18 cellular contexts compared by ENCODE assay signal in genomic region chr1:91729621-91730348, GRCh38.
DNase-seq lines count a peak whose midpoint lies in the region; ATAC-seq and TF ChIP-seq lines count a peak whose summit lies in the region.
"Had no signal": no experiment of that assay in that cellular context is flagged by ENCODE, and none has a peak within 500 bp of the region (broad histone marks: within the 10 kb centered on the region; RNA-seq: fewer than 3 reads in every experiment).

No MANE protein-coding gene starts in this region.

- POLR2A ChIA-PET in activated CD4-positive, alpha-beta T cell treated with anti-CD3 and anti-CD28 coated beads for 36 hours (lab: Charles Lee) = interaction anchor here (0.6 kb wide), 1 partner anchor 25 kb away, joined by 4 read pairs; no protein-coding TSS in a partner anchor

- peaks cover 35% of the 10 kb centered on the region for H3K36me3 Mint-ChIP-seq in activated CD4-positive, alpha-beta T cell treated with anti-CD3 and anti-CD28 coated beads for 36 hours (ENCODE audit: low read depth)

- intact Hi-C loops in activated CD4-positive, alpha-beta T cell treated with anti-CD3 and anti-CD28 coated beads for 36 hours (cut with DNase I, micrococcal nuclease) = loop anchor here in 1 of 2 experiments (5.0 kb wide), 2 partner anchors 172 to 227 kb away; partner anchors contain the start of gene CDC7
- intact Hi-C loops in esophagus squamous epithelium (cut with DNase I) = no loop called here

- no peak for ATAC-seq in activated CD4-positive, alpha-beta T cell treated with anti-CD3 and anti-CD28 coated beads for 36 hours
- peak; percentile 73 for ATAC-seq in stimulated activated naive CD8-positive, alpha-beta T cell treated with anti-CD3 and anti-CD28 coated beads, Interleukin-15, amount 100 ng/mL, for 72 hours
- ATAC-seq: sciatic nerve had no signal

- H3K9me3 ChIP-seq in esophagus squamous epithelium = no peaks in the 10 kb centered on the region

- H3K27me3 ChIP-seq in esophagus squamous epithelium = no peaks in the 10 kb centered on the region
- H3K27me3 ChIP-seq: cardiac muscle cell had no signal

- no peaks in the 10 kb centered on the region for H3K9me3 Mint-ChIP-seq in activated CD4-positive, alpha-beta T cell treated with anti-CD3 and anti-CD28 coated beads for 36 hours (ENCODE audit: low read depth)
- H3K9me3 Mint-ChIP-seq in stimulated activated naive CD8-positive, alpha-beta T cell treated with anti-CD3 and anti-CD28 coated beads, Interleukin-15, amount 100 ng/mL, for 72 hours = no peaks in the 10 kb centered on the region
- H3K9me3 Mint-ChIP-seq: nephron progenitor cell had no signal

- H3K4me3 Mint-ChIP-seq in activated CD4-positive, alpha-beta T cell treated with anti-CD3 and anti-CD28 coated beads for 36 hours = no peak overlapping the region
- peak overlapping the region in 1 of 2 donors; percentile 14 for H3K4me3 Mint-ChIP-seq in stimulated activated naive CD8-positive, alpha-beta T cell treated with anti-CD3 and anti-CD28 coated beads, Interleukin-15, amount 100 ng/mL, for 72 hours
- H3K4me3 Mint-ChIP-seq: nephron progenitor cell had no signal

- no peak for TF ChIP-seq CTCF in esophagus squamous epithelium (IDR thresholded peaks at IDR 0.05)

- in situ Hi-C loops in KBM-7 (cut with MboI; ENCODE audit: low pct_unique_long_range_greater_than_20kb, low sequenced_read_pairs) = no loop called here

- CTCF ChIA-PET in activated CD4-positive, alpha-beta T cell treated with anti-CD3 and anti-CD28 coated beads for 36 hours (lab: Charles Lee) = interaction anchor here (0.9 to 1.0 kb wide), 2 partner anchors 160 to 172 kb away, joined by 3 to 4 read pairs; no protein-coding TSS in a partner anchor

- peaks cover 0 to 48% (median 0%) of the 10 kb centered on the region in 3 donors for H3K36me3 ChIP-seq in esophagus squamous epithelium
- H3K36me3 ChIP-seq: cardiac muscle cell had no signal

- H3K4me1 ChIP-seq in esophagus squamous epithelium = peaks cover 11 to 73% (median 39%) of the 10 kb centered on the region in 3 donors

- H3K27ac Mint-ChIP-seq in activated CD4-positive, alpha-beta T cell treated with anti-CD3 and anti-CD28 coated beads for 36 hours = peak overlapping the region; percentile 69
- H3K27ac Mint-ChIP-seq in stimulated activated naive CD8-positive, alpha-beta T cell treated with anti-CD3 and anti-CD28 coated beads, Interleukin-15, amount 100 ng/mL, for 72 hours = peak overlapping the region; percentile 11 to 43

- TF ChIP-seq POLR2A in esophagus squamous epithelium (IDR thresholded peaks at IDR 0.05) = no peak

- 77 to 85% methylated on average over 11 of the region's 11 CpGs for WGBS in esophagus squamous epithelium, 2 donors

- H3K27me3 Mint-ChIP-seq in activated CD4-positive, alpha-beta T cell treated with anti-CD3 and anti-CD28 coated beads for 36 hours = peaks cover 5% of the 10 kb centered on the region
- H3K27me3 Mint-ChIP-seq in stimulated activated naive CD8-positive, alpha-beta T cell treated with anti-CD3 and anti-CD28 coated beads, Interleukin-15, amount 100 ng/mL, for 72 hours = no peaks in the 10 kb centered on the region

- H3K4me3 ChIP-seq in esophagus squamous epithelium = no peak overlapping the region
- H3K4me3 ChIP-seq: cardiac muscle cell had no signal

- H3K4me1 Mint-ChIP-seq in activated CD4-positive, alpha-beta T cell treated with anti-CD3 and anti-CD28 coated beads for 36 hours = peaks cover 51% of the 10 kb centered on the region
- peaks cover 45% of the 10 kb centered on the region for H3K4me1 Mint-ChIP-seq in stimulated activated naive CD8-positive, alpha-beta T cell treated with anti-CD3 and anti-CD28 coated beads, Interleukin-15, amount 100 ng/mL, for 72 hours

- DNase-seq in activated CD4-positive, alpha-beta T cell treated with anti-CD3 and anti-CD28 coated beads for 36 hours = no peak
- no peak for DNase-seq in activated CD4-positive, alpha-beta T cell treated with anti-CD3 and anti-CD28 coated beads for 48 hours
- DNase-seq in KBM-7 (peak; percentile 9), esophagus squamous epithelium (lab: John Stamatoyannopoulos, UW) (no peak), HK-2 (ENCODE audit: unreplicated experiment) (no peak), hypothalamus (lab: John Stamatoyannopoulos, UW) (no peak), SK-N-DZ (ENCODE audit: low spot score) (no peak)
- peak in 1 of 2 donors; percentile 29 for DNase-seq in stimulated activated naive CD8-positive, alpha-beta T cell treated with anti-CD3 and anti-CD28 coated beads, Interleukin-15, amount 100 ng/mL, for 72 hours
- DNase-seq: activated CD4-positive, alpha-beta T cell treated with anti-CD3 and anti-CD28 coated beads, Interleukin-2, amount 50 U/mL, for 1 hour; activated naive CD4-positive, alpha-beta T cell treated with Interleukin-2 at 50 U/mL for 16 hours; glutamatergic neuron; KG1; NCI-H1436 treated with DMSO at 0.1 percent for 48 hours; NCI-H524 treated with DMSO at 0.1 percent for 48 hours; nephron progenitor cell had no signal

- H3K27ac ChIP-seq in esophagus squamous epithelium = peak overlapping the region in 3 of 4 donors; percentile 71 to 83 (median 83)
- H3K27ac ChIP-seq: 22Rv1, cardiac muscle cell had no signal
